Comparison of ENCODE assay signal across 1 cellular context in genomic region chr1:156499703-156500577, GRCh38.
TF ChIP-seq lines count a peak whose summit lies in the region.

No MANE protein-coding gene starts in this region.

TF ChIP-seq in HEK293, 187 proteins besides CTCF, POLR2A, EP300 and RAD21 (continued from another document):
- TF ChIP-seq ZNF18 (tag by site-specific recombination; IDR thresholded peaks at IDR 0.05), result no peak
- peak; percentile 50; the same call in 1 of the 2 replicates for TF ChIP-seq ZNF639 (tag by site-specific recombination; IDR thresholded peaks at IDR 0.05)
- TF ChIP-seq YY1 (tag by site-specific recombination; IDR thresholded peaks at IDR 0.05), result 0 out of 2 replicates have a peak, but pooled peaks have one; percentile 8
- TF ChIP-seq ZNF76 (tag by site-specific recombination; IDR thresholded peaks at IDR 0.05; ENCODE audit: borderline replicate concordance, low read depth), result peak; percentile 21; the same call in 1 of the 2 replicates
- TF ChIP-seq KLF16 (tag by site-specific recombination; IDR thresholded peaks at IDR 0.05), result peak; percentile 62; the same call in 1 of the 2 replicates
- TF ChIP-seq ZFP69B (tag by site-specific recombination; IDR thresholded peaks at IDR 0.05), result 0 out of 2 replicates have a peak, but pooled peaks have one; percentile 51
- TF ChIP-seq, protein P1, sequence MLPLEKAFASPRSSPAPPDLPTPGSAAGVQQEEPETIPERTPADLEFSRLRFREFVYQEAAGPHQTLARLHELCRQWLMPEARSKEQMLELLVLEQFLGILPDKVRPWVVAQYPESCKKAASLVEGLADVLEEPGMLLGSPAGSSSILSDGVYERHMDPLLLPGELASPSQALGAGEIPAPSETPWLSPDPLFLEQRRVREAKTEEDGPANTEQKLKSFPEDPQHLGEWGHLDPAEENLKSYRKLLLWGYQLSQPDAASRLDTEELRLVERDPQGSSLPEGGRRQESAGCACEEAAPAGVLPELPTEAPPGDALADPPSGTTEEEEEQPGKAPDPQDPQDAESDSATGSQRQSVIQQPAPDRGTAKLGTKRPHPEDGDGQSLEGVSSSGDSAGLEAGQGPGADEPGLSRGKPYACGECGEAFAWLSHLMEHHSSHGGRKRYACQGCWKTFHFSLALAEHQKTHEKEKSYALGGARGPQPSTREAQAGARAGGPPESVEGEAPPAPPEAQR (tag by site-specific recombination; IDR thresholded peaks at IDR 0.05), result no peak
- no peak for TF ChIP-seq SALL2 (tag by site-specific recombination; IDR thresholded peaks at IDR 0.05; ENCODE audit: borderline replicate concordance)
- no peak for TF ChIP-seq ZBTB21 (tag by site-specific recombination; IDR thresholded peaks at IDR 0.05)
- TF ChIP-seq, protein P2, sequence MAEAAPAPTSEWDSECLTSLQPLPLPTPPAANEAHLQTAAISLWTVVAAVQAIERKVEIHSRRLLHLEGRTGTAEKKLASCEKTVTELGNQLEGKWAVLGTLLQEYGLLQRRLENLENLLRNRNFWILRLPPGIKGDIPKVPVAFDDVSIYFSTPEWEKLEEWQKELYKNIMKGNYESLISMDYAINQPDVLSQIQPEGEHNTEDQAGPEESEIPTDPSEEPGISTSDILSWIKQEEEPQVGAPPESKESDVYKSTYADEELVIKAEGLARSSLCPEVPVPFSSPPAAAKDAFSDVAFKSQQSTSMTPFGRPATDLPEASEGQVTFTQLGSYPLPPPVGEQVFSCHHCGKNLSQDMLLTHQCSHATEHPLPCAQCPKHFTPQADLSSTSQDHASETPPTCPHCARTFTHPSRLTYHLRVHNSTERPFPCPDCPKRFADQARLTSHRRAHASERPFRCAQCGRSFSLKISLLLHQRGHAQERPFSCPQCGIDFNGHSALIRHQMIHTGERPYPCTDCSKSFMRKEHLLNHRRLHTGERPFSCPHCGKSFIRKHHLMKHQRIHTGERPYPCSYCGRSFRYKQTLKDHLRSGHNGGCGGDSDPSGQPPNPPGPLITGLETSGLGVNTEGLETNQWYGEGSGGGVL (tag by site-specific recombination; IDR thresholded peaks at IDR 0.05), result peak; percentile 83
- TF ChIP-seq, protein P3, sequence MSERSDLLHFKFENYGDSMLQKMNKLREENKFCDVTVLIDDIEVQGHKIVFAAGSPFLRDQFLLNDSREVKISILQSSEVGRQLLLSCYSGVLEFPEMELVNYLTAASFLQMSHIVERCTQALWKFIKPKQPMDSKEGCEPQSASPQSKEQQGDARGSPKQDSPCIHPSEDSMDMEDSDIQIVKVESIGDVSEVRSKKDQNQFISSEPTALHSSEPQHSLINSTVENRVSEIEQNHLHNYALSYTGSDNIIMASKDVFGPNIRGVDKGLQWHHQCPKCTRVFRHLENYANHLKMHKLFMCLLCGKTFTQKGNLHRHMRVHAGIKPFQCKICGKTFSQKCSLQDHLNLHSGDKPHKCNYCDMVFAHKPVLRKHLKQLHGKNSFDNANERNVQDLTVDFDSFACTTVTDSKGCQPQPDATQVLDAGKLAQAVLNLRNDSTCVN (tag by site-specific recombination; optimal IDR thresholded peaks at IDR 0.05), result peak; percentile 49
- no peak for TF ChIP-seq ZNF169 (tag by site-specific recombination; IDR thresholded peaks at IDR 0.05)
- TF ChIP-seq MZF1 (tag by site-specific recombination; IDR thresholded peaks at IDR 0.05; ENCODE audit: borderline replicate concordance), result peak; percentile 22; the same call in 1 of the 2 replicates
- peak; percentile 67; the same call in 1 of the 2 replicates for TF ChIP-seq ZNF423 (tag by site-specific recombination; IDR thresholded peaks at IDR 0.05)
- peak; percentile 97 for TF ChIP-seq ZFHX2 (tag by site-specific recombination; conservative IDR thresholded peaks at IDR 0.05)
TF ChIP-seq in HEK293: peak in this region for 41.
